Comparison of ENCODE assay signal across 12 cellular contexts in genomic region chr5:169164481-169164925, GRCh38.
DNase-seq lines count a peak whose midpoint lies in the region; ATAC-seq and TF ChIP-seq lines count a peak whose summit lies in the region.
"Had no signal": no experiment of that assay in that cellular context is flagged by ENCODE, and none has a peak within 500 bp of the region (broad histone marks: within the 10 kb centered on the region; RNA-seq: fewer than 3 reads in every experiment).

No MANE protein-coding gene starts in this region.

- H3F3A ChIP-seq in GM23248 (ENCODE audit: insufficient read depth): peaks cover 58% of the 10 kb centered on the region

- no peaks in the 10 kb centered on the region for H4K20me1 ChIP-seq in GM23248 (ENCODE audit: insufficient read depth)

- H3K4me1 ChIP-seq in GM23248 (ENCODE audit: insufficient read depth) (peaks cover 48% of the 10 kb centered on the region), adipocyte (ENCODE audit: control insufficient read depth, insufficient read depth, low read length) (peaks cover 46% of the 10 kb centered on the region)

- H3K27ac ChIP-seq in GM23248: peak overlapping the region; percentile 75

- H3K4me1 Mint-ChIP-seq in type B pancreatic cell (ENCODE audit: unreplicated experiment) (peaks cover 57% of the 10 kb centered on the region), nephron progenitor cell (peaks cover 68% of the 10 kb centered on the region)
- H3K4me1 Mint-ChIP-seq: natural killer cell had no signal

- 15 to 18% methylated on average over 6 of the region's 6 CpGs for WGBS in GM23248 (ENCODE audit: low coverage in 1 of 2, low lambda C conversion rate in 2 of 2, missing lambda C conversion rate in 2 of 2), 2 experiments

- in situ Hi-C loops in GM23248 (cut with MboI): no loop called here

- intact Hi-C loops in posterior vena cava (cut with DNase I): loop anchor here (10.0 kb wide), 2 partner anchors 130 to 170 kb away; no protein-coding TSS in a partner anchor

- H3K36me3 Mint-ChIP-seq in type B pancreatic cell (peaks cover 16% of the 10 kb centered on the region), nephron progenitor cell (ENCODE audit: low read depth) (peaks cover 11% of the 10 kb centered on the region)
- H3K36me3 Mint-ChIP-seq: natural killer cell had no signal

- TF ChIP-seq CTCF in foreskin fibroblast (IDR thresholded peaks at IDR 0.05; ENCODE audit: low read depth, low read length) (no peak), type B pancreatic cell (conservative IDR thresholded peaks at IDR 0.05) (no peak), nephron progenitor cell (IDR thresholded peaks at IDR 0.05) (no peak)

- peaks cover 4% of the 10 kb centered on the region; the same call in 1 of the 2 replicates for H3K79me2 ChIP-seq in GM23248 (ENCODE audit: insufficient read depth)

- DNase-seq in GM23248 (peak; percentile 92), adipocyte (ENCODE audit: low read depth) (peak; percentile 73), foreskin fibroblast (peak; percentile 72 to 84), putamen (ENCODE audit: low spot score) (peak; percentile 7), posterior vena cava (ENCODE audit: low spot score) (no peak), type B pancreatic cell (ENCODE audit: extremely low spot score, unreplicated experiment) (no peak), nephron progenitor cell (no peak)
- DNase-seq: DMS 273 treated with DMSO at 0.1 percent for 48 hours, natural killer cell, NCI-H146 had no signal

- H3K27ac Mint-ChIP-seq in type B pancreatic cell (no peak overlapping the region), nephron progenitor cell (no peak overlapping the region)
- H3K27ac Mint-ChIP-seq: natural killer cell; T-helper 1 cell treated with Interleukin-12 subunit alpha and Interleukin-12 subunit beta and Interleukin-4 antibody, amounts not matched to agents 30 μg/mL and 1 μg/mL, for 36 hours had no signal

- peak overlapping the region; percentile 51 for H3K4me2 ChIP-seq in GM23248 (ENCODE audit: unreplicated experiment)

- H3K9me2 ChIP-seq in GM23248 (ENCODE audit: insufficient read depth): no peaks in the 10 kb centered on the region

- no peaks in the 10 kb centered on the region for H3K36me3 ChIP-seq in GM23248 (ENCODE audit: low read depth)
- no peaks in the 10 kb centered on the region for H3K36me3 ChIP-seq in adipocyte (ENCODE audit: control insufficient read depth, insufficient read depth, low read length, severe bottlenecking)

- ATAC-seq in GM19395 (IDR thresholded peaks at IDR 0.05; ENCODE audit: unreplicated experiment): no peak
- ATAC-seq: natural killer cell had no signal

- H3K9ac ChIP-seq in GM23248 (peak overlapping the region; percentile 43), adipocyte (ENCODE audit: low read length) (peak overlapping the region; percentile 30)

- H3K27me3 Mint-ChIP-seq in type B pancreatic cell: no peaks in the 10 kb centered on the region
- peaks cover 4% of the 10 kb centered on the region for H3K27me3 Mint-ChIP-seq in nephron progenitor cell (ENCODE audit: low read depth, poor library complexity)

- H3K4me3 ChIP-seq in GM23248 (no peak overlapping the region), adipocyte (ENCODE audit: low read length) (no peak overlapping the region), foreskin fibroblast (ENCODE audit: low read depth in 1 of 2, low read length in 2 of 2) (no peak overlapping the region)

- H3K27me3 ChIP-seq in GM23248 (replicated peaks; ENCODE audit: insufficient read depth): no peaks in the 10 kb centered on the region
- H3K27me3 ChIP-seq in adipocyte (replicated peaks; ENCODE audit: control insufficient read depth, insufficient read depth, low read length): no peaks in the 10 kb centered on the region

- no peak overlapping the region for H2AFZ ChIP-seq in GM23248

- no peak overlapping the region for H3K4me3 Mint-ChIP-seq in type B pancreatic cell
- no peak overlapping the region for H3K4me3 Mint-ChIP-seq in nephron progenitor cell
- H3K4me3 Mint-ChIP-seq: natural killer cell; T-helper 1 cell treated with Interleukin-12 subunit alpha and Interleukin-12 subunit beta and Interleukin-4 antibody, amounts not matched to agents 30 μg/mL and 1 μg/mL, for 36 hours had no signal

- H3K9me3 ChIP-seq in GM23248 (ENCODE audit: low read depth) (no peaks in the 10 kb centered on the region), adipocyte (ENCODE audit: control insufficient read depth, low read length) (no peaks in the 10 kb centered on the region)

- H3K9me3 Mint-ChIP-seq in type B pancreatic cell (peaks cover 6% of the 10 kb centered on the region), nephron progenitor cell (peaks cover 17% of the 10 kb centered on the region)

Comparison
In these comparisons a context has a peak if more than half of its experiments do, and no peak if none do; other contexts are left out.
1. DNase-seq: peak in GM23248 (single experiment), adipocyte (single experiment), foreskin fibroblast (2 of 2) and putamen (single experiment); none in posterior vena cava (single experiment), type B pancreatic cell (single experiment) and nephron progenitor cell (single experiment).